1 cellular context compared by ENCODE assay signal in the genomic region with DNA sequence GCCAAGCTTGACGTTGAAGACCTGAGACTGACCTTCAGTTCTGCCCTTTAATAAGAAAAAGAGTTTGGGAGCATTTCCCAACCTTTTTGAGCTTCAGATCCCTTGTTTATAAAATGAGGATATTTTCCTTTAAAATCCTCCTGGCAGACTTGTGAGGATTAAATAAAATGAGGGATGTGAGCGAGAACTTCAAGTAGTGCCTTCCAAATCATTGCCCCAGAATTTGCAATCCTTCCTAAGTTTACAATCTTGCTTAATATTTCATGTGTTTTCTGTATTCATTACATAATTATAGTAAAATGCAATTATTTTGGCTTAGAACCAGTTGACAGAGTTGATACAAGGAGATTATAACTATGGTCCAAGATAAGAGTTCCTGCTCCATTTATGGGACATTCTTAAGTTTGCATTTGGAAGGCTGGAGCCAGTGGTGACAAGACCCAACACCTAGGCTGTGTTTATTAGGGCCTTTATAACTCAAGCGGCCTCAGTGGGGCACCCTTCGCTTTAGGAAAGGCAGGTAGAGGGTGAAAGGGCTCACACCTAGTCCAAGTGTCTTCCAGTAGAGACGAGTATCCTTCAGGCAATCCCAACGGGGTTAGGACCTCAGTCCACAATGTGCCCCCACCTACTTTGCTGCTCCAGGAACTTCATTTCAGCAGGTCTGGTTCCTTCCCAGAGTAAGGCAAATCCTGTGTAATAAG.
TF ChIP-seq lines count a peak whose summit lies in the region.

No MANE protein-coding gene starts in this region.

TF ChIP-seq in SK-N-SH, 30 proteins besides CTCF, POLR2A, EP300 and RAD21 (continued from another document):
- TF ChIP-seq, protein P1, sequence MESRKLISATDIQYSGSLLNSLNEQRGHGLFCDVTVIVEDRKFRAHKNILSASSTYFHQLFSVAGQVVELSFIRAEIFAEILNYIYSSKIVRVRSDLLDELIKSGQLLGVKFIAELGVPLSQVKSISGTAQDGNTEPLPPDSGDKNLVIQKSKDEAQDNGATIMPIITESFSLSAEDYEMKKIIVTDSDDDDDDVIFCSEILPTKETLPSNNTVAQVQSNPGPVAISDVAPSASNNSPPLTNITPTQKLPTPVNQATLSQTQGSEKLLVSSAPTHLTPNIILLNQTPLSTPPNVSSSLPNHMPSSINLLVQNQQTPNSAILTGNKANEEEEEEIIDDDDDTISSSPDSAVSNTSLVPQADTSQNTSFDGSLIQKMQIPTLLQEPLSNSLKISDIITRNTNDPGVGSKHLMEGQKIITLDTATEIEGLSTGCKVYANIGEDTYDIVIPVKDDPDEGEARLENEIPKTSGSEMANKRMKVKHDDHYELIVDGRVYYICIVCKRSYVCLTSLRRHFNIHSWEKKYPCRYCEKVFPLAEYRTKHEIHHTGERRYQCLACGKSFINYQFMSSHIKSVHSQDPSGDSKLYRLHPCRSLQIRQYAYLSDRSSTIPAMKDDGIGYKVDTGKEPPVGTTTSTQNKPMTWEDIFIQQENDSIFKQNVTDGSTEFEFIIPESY (IDR thresholded peaks at IDR 0.05; ENCODE audit: borderline replicate concordance, low read depth) = no peak
- no peak for TF ChIP-seq GATA2 (CRISPR knock-in tag; IDR thresholded peaks at IDR 0.05)
- TF ChIP-seq, protein P2, sequence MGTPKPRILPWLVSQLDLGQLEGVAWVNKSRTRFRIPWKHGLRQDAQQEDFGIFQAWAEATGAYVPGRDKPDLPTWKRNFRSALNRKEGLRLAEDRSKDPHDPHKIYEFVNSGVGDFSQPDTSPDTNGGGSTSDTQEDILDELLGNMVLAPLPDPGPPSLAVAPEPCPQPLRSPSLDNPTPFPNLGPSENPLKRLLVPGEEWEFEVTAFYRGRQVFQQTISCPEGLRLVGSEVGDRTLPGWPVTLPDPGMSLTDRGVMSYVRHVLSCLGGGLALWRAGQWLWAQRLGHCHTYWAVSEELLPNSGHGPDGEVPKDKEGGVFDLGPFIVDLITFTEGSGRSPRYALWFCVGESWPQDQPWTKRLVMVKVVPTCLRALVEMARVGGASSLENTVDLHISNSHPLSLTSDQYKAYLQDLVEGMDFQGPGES (IDR thresholded peaks at IDR 0.05; ENCODE audit: low read depth, low read length) = no peak
- no peak for TF ChIP-seq FOXM1 (IDR thresholded peaks at IDR 0.05; ENCODE audit: low read depth)
- TF ChIP-seq, protein P3, sequence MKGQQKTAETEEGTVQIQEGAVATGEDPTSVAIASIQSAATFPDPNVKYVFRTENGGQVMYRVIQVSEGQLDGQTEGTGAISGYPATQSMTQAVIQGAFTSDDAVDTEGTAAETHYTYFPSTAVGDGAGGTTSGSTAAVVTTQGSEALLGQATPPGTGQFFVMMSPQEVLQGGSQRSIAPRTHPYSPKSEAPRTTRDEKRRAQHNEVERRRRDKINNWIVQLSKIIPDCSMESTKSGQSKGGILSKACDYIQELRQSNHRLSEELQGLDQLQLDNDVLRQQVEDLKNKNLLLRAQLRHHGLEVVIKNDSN (IDR thresholded peaks at IDR 0.05; ENCODE audit: borderline replicate concordance, low read depth) = no peak
- no peak for TF ChIP-seq RFX5 (IDR thresholded peaks at IDR 0.05; ENCODE audit: low read length)
- TF ChIP-seq NFIC (IDR thresholded peaks at IDR 0.05; ENCODE audit: borderline replicate concordance) = no peak
- no peak for TF ChIP-seq MXI1 (IDR thresholded peaks at IDR 0.05; ENCODE audit: low read depth, low read length)
- TF ChIP-seq, protein P4, sequence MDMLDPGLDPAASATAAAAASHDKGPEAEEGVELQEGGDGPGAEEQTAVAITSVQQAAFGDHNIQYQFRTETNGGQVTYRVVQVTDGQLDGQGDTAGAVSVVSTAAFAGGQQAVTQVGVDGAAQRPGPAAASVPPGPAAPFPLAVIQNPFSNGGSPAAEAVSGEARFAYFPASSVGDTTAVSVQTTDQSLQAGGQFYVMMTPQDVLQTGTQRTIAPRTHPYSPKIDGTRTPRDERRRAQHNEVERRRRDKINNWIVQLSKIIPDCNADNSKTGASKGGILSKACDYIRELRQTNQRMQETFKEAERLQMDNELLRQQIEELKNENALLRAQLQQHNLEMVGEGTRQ (IDR thresholded peaks at IDR 0.05; ENCODE audit: borderline replicate concordance, low read depth, low read length) = no peak
- TF ChIP-seq EZH2phosphoT487 (IDR thresholded peaks at IDR 0.05; ENCODE audit: borderline replicate concordance, low read depth) = no peak
- TF ChIP-seq FOXJ3 (CRISPR knock-in tag; IDR thresholded peaks at IDR 0.05) = no peak
- TF ChIP-seq POLR2AphosphoS5 (IDR thresholded peaks at IDR 0.05; ENCODE audit: low read depth, low read length) = no peak
- TF ChIP-seq, protein P5, sequence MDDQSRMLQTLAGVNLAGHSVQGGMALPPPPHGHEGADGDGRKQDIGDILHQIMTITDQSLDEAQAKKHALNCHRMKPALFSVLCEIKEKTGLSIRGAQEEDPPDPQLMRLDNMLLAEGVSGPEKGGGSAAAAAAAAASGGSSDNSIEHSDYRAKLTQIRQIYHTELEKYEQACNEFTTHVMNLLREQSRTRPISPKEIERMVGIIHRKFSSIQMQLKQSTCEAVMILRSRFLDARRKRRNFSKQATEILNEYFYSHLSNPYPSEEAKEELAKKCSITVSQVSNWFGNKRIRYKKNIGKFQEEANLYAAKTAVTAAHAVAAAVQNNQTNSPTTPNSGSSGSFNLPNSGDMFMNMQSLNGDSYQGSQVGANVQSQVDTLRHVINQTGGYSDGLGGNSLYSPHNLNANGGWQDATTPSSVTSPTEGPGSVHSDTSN (IDR thresholded peaks at IDR 0.05) = no peak
- TF ChIP-seq SIN3A (IDR thresholded peaks at IDR 0.05; ENCODE audit: borderline replicate concordance, low read depth, low read length) = no peak
- no peak for TF ChIP-seq TEAD4 (IDR thresholded peaks at IDR 0.05; ENCODE audit: borderline replicate concordance, insufficient read depth)
